1 cellular context compared by ENCODE assay signal in the genomic region with DNA sequence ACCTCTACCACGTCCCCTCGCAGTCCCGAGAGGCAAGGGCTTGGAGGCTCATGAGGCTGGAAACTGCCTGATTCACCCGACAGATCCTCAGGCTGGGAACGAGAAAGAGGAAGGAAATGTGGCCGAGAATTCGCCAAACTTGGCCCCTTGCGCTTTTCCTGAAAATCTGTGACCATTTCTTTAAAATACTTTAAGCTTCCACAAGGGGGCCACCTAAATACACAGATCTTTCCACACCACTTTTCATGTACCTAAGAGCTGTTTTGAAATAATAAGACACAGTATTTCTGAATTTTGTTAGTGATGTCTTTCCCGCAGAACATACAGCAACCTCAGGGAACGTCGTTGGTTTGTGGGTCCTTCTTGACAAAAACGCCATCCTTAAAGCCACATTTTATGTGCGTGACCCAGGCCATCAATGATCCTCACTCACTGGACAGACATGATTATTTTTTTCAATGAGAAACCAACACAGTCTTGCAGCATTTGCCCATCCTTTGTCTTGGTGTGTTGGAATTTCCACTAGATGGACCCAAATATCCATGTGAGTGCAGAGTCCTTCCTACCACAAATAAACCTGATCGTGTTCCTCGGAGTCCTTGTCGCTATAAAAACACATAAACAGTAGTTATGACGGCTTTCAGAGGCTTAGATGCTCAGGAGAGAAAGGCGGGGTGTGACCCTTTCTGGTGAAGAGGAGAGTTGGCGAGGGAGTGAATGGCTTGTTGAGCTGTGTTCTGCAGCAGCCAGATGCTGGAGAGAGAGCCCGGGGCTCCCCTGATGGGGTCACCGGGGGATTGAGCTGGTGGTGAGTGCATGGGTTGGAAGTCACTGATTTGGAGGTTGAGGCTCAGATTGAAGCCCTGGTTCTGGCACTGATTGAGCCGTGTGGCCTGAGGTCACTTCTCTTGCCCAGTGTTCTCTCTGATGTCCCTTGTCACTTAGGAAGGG.
TF ChIP-seq lines count a peak whose summit lies in the region.

No MANE protein-coding gene starts in this region.

TF ChIP-seq in liver, 16 proteins besides CTCF, POLR2A, EP300 and RAD21 (continued from another document):
- TF ChIP-seq, protein P1, sequence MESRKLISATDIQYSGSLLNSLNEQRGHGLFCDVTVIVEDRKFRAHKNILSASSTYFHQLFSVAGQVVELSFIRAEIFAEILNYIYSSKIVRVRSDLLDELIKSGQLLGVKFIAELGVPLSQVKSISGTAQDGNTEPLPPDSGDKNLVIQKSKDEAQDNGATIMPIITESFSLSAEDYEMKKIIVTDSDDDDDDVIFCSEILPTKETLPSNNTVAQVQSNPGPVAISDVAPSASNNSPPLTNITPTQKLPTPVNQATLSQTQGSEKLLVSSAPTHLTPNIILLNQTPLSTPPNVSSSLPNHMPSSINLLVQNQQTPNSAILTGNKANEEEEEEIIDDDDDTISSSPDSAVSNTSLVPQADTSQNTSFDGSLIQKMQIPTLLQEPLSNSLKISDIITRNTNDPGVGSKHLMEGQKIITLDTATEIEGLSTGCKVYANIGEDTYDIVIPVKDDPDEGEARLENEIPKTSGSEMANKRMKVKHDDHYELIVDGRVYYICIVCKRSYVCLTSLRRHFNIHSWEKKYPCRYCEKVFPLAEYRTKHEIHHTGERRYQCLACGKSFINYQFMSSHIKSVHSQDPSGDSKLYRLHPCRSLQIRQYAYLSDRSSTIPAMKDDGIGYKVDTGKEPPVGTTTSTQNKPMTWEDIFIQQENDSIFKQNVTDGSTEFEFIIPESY (IDR thresholded peaks at IDR 0.05): no peak
- no peak for TF ChIP-seq EGR1 (IDR thresholded peaks at IDR 0.05; ENCODE audit: low read depth in 2 of 2)
- no peak for TF ChIP-seq GABPA (IDR thresholded peaks at IDR 0.05 in 1 of 2, conservative IDR thresholded peaks at IDR 0.05 in 1 of 2)
TF ChIP-seq in liver: peak in this region for 0.
